8 cellular contexts compared by ENCODE assay signal in genomic region chr14:59482471-59483331, GRCh38. TPM values are rescaled to one million over a fixed set of nuclear protein-coding genes. Genes with fewer than 3 reads are reported as not detected.
DNase-seq lines count a peak whose midpoint lies in the region; ATAC-seq lines count a peak whose summit lies in the region.

No MANE protein-coding gene starts in this region.

- H3K27me3 Mint-ChIP-seq in stimulated activated naive B cell treated with anti-CD40 and anti-IgM and Interleukin-4, amounts not matched to agents 10 μg/mL and 1 μg/mL and 100 μg/mL, for 72 hours = no peaks in the 10 kb centered on the region

- peak overlapping the region; percentile 90 to 94 for H3K4me3 Mint-ChIP-seq in stimulated activated naive B cell treated with anti-CD40 and anti-IgM and Interleukin-4, amounts not matched to agents 10 μg/mL and 1 μg/mL and 100 μg/mL, for 72 hours

- peak overlapping the region; percentile 88 for H3K27ac ChIP-seq in angular gyrus (ENCODE audit: low read depth, low read length)

- H3K4me1 Mint-ChIP-seq in stimulated activated naive B cell treated with anti-CD40 and anti-IgM and Interleukin-4, amounts not matched to agents 10 μg/mL and 1 μg/mL and 100 μg/mL, for 72 hours = peaks cover 26 to 49% of the 10 kb centered on the region in 2 donors

- DNase-seq in EH (ENCODE audit: low read depth) = peak; percentile 97
- peak; percentile 89 for DNase-seq in LHCN-M2 (ENCODE audit: low read depth)
- peak; percentile 62 for DNase-seq in inferior parietal cortex (ENCODE audit: extremely low spot score)
- no peak for DNase-seq in stimulated activated naive B cell treated with anti-CD40 and anti-IgM and Interleukin-4, amounts not matched to agents 10 μg/mL and 1 μg/mL and 100 μg/mL, for 72 hours
- DNase-seq in stimulated activated CD4-positive, alpha-beta T cell treated with anti-CD3 and anti-CD28 coated beads, Interleukin-1b, Interleukin-23, amount 100 ng/mL, for 48 hours = no peak
- DNase-seq in DMS114 treated with DMSO at 0.1 percent for 48 hours (lab: John Stamatoyannopoulos, UW; ENCODE audit: unreplicated experiment) = no peak

- H3K27ac Mint-ChIP-seq in stimulated activated naive B cell treated with anti-CD40 and anti-IgM and Interleukin-4, amounts not matched to agents 10 μg/mL and 1 μg/mL and 100 μg/mL, for 72 hours = no peak overlapping the region

- H3K9me3 Mint-ChIP-seq in stimulated activated naive B cell treated with anti-CD40 and anti-IgM and Interleukin-4, amounts not matched to agents 10 μg/mL and 1 μg/mL and 100 μg/mL, for 72 hours = no peaks in the 10 kb centered on the region

- no peak for ATAC-seq in stimulated activated naive B cell treated with anti-CD40 and anti-IgM and Interleukin-4, amounts not matched to agents 10 μg/mL and 1 μg/mL and 100 μg/mL, for 72 hours (replicated peaks)
- no peak for ATAC-seq in HG02885 (IDR thresholded peaks at IDR 0.05; ENCODE audit: poor library complexity, unreplicated experiment)

- peaks cover 2 to 16% of the 10 kb centered on the region in 2 donors for H3K36me3 Mint-ChIP-seq in stimulated activated naive B cell treated with anti-CD40 and anti-IgM and Interleukin-4, amounts not matched to agents 10 μg/mL and 1 μg/mL and 100 μg/mL, for 72 hours

RNA-seq across cellular contexts. Expression of gene L3HYPDH, which starts 1.5 kb away (rescaled TPM):
- total RNA-seq in LHCN-M2 (2014; rRNA removed) = 39.6 and 41.6 TPM in 2 replicates
- polyA plus RNA-seq in LHCN-M2 (2012) = 16.0 TPM

RNA-seq across cellular contexts. Expression of gene JKAMP, which starts 1.6 kb away (rescaled TPM):
- total RNA-seq in LHCN-M2 (2014; rRNA removed) = 120 and 141 TPM in 2 replicates
- 45.2 TPM for polyA plus RNA-seq in LHCN-M2 (2012)

RNA-seq across cellular contexts. Expression of gene GPR135, which starts 17.5 kb away (rescaled TPM):
- total RNA-seq in LHCN-M2 (2014; rRNA removed) = 2.5 and 3.0 TPM in 2 replicates
- 0.79 TPM for polyA plus RNA-seq in LHCN-M2 (2012)

Comparison
In these comparisons a context has a peak if more than half of its experiments do, and no peak if none do; other contexts are left out.
1. DNase-seq: peak in EH (single experiment), LHCN-M2 (single experiment) and inferior parietal cortex (single experiment); none in stimulated activated naive B cell treated with anti-CD40 and anti-IgM and Interleukin-4, amounts not matched to agents 10 μg/mL and 1 μg/mL and 100 μg/mL, for 72 hours (single experiment), stimulated activated CD4-positive, alpha-beta T cell treated with anti-CD3 and anti-CD28 coated beads, Interleukin-1b, Interleukin-23, amount 100 ng/mL, for 48 hours (single experiment) and DMS114 treated with DMSO at 0.1 percent for 48 hours (single experiment).